1 cellular context compared by ENCODE assay signal in the genomic region with DNA sequence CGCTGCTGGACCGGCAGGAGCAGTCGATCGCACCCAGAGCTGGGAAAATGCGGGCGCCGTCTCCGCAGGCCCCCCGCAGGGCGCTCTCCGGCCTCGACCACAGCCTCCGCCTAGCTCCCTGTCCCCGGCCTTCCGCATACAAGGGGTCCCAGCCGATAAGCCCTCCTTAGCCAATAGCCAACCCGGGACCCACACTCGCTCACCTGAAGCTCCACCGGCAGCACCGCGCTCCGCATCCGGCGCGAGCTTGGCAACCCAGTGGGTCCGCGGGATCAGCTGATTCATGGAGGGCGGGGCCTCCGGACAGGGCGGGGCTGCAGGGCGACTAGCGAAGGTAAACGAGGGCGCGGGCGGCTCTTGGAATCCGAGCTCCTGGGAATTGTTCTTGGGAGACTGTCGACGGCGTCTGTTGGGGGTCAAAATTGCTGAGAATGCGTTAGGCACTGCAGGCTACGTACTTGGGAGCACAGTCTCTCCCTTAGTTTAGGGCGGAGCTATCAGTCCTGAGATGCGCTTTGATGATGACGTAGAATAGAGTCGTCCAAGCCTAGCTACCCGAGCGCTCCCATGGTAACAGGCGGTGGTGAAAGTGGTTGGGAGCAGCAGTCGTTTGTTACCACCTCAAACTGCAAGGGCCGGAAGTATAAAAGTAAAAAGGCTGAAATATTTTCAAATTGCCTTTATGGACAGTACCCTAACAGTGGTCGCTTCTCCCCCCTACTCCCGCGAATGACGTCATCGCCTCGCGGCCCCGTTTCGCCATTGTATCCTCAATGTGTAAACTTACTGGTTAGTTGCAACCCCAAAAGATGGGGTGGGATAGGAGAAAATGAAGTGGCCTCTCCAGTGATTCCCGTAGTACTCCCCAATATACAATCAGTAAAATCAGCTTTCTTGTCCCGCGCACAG.
TF ChIP-seq lines count a peak whose summit lies in the region.

ALS2 (minus strand) TSS at position 260 of the 909 bp plus-strand sequence. CDS start 12,048 bp downstream, outside the sequence.

TF ChIP-seq in SK-N-SH, 30 proteins besides CTCF, POLR2A, EP300 and RAD21 (continued from another document):
- TF ChIP-seq SIN3A (IDR thresholded peaks at IDR 0.05; ENCODE audit: borderline replicate concordance, low read depth, low read length) (peak; percentile 30), YY1 (IDR thresholded peaks at IDR 0.05; ENCODE audit: low read depth) (peak; percentile 66; the same call in 1 of the 2 replicates), POLR2AphosphoS5 (IDR thresholded peaks at IDR 0.05; ENCODE audit: low read depth, low read length) (peak; percentile 89), FOXJ3 (CRISPR knock-in tag; IDR thresholded peaks at IDR 0.05) (no peak), JUND (IDR thresholded peaks at IDR 0.05) (0 out of 2 replicates have a peak, but pooled peaks have one; percentile 4), USF1 (IDR thresholded peaks at IDR 0.05; ENCODE audit: borderline replicate concordance, low read depth) (peak; percentile 86), FOSL2 (IDR thresholded peaks at IDR 0.05; ENCODE audit: borderline replicate concordance, low read depth) (peak; percentile 7; the same call in 1 of the 2 replicates), FOXM1 (IDR thresholded peaks at IDR 0.05; ENCODE audit: low read depth) (no peak), GABPA (IDR thresholded peaks at IDR 0.05; ENCODE audit: low read depth) (no peak), TAF1 (IDR thresholded peaks at IDR 0.05; ENCODE audit: borderline replicate concordance, low read depth, low read length) (peak; percentile 79), MEF2A (IDR thresholded peaks at IDR 0.05; ENCODE audit: borderline replicate concordance, low read depth) (no peak), ELF1 (IDR thresholded peaks at IDR 0.05) (0 out of 2 replicates have a peak, but pooled peaks have one; percentile 42), RFX5 (IDR thresholded peaks at IDR 0.05; ENCODE audit: low read length) (peak; percentile 48)
- TF ChIP-seq, protein P1, sequence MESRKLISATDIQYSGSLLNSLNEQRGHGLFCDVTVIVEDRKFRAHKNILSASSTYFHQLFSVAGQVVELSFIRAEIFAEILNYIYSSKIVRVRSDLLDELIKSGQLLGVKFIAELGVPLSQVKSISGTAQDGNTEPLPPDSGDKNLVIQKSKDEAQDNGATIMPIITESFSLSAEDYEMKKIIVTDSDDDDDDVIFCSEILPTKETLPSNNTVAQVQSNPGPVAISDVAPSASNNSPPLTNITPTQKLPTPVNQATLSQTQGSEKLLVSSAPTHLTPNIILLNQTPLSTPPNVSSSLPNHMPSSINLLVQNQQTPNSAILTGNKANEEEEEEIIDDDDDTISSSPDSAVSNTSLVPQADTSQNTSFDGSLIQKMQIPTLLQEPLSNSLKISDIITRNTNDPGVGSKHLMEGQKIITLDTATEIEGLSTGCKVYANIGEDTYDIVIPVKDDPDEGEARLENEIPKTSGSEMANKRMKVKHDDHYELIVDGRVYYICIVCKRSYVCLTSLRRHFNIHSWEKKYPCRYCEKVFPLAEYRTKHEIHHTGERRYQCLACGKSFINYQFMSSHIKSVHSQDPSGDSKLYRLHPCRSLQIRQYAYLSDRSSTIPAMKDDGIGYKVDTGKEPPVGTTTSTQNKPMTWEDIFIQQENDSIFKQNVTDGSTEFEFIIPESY (IDR thresholded peaks at IDR 0.05; ENCODE audit: borderline replicate concordance, low read depth) = no peak; the same call in 1 of the 2 replicates
- TF ChIP-seq, protein P2, sequence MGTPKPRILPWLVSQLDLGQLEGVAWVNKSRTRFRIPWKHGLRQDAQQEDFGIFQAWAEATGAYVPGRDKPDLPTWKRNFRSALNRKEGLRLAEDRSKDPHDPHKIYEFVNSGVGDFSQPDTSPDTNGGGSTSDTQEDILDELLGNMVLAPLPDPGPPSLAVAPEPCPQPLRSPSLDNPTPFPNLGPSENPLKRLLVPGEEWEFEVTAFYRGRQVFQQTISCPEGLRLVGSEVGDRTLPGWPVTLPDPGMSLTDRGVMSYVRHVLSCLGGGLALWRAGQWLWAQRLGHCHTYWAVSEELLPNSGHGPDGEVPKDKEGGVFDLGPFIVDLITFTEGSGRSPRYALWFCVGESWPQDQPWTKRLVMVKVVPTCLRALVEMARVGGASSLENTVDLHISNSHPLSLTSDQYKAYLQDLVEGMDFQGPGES (IDR thresholded peaks at IDR 0.05; ENCODE audit: low read depth, low read length) = no peak
